16 cellular contexts compared by ENCODE assay signal in genomic region chr2:239154971-239155805, GRCh38.
DNase-seq lines count a peak whose midpoint lies in the region; ATAC-seq and TF ChIP-seq lines count a peak whose summit lies in the region.
"Had no signal": no experiment of that assay in that cellular context is flagged by ENCODE, and none has a peak within 500 bp of the region (broad histone marks: within the 10 kb centered on the region; RNA-seq: fewer than 3 reads in every experiment).

No MANE protein-coding gene starts in this region.

- whole genome bisulfite sequencing in gastroesophageal sphincter (ENCODE audit: low coverage in 1 of 2), 2 donors: 96% methylated on average over 6 of the region's 19 CpGs; no CpG with 5 or more reads in 1 of the 2 donors

- H3K27me3 ChIP-seq in gastroesophageal sphincter (no peaks in the 10 kb centered on the region), uterus (no peaks in the 10 kb centered on the region)
- H3K27me3 ChIP-seq: foreskin keratinocyte had no signal

- DNase-seq in activated naive CD4-positive, alpha-beta T cell treated with anti-CD3 and anti-CD28 coated beads, Interleukin-2, amount 50 U/mL, for 16 hours: peak; percentile 10
- DNase-seq in activated naive CD4-positive, alpha-beta T cell treated with Interleukin-2 at 50 U/mL for 16 hours: no peak
- DNase-seq in nucleus accumbens (lab: John Stamatoyannopoulos, UW): peak in 49 of 56 donors; percentile 28 to 89 (median 77)
- DNase-seq in uterus: peak; percentile 13 to 22
- DNase-seq in RPMI8226: no peak
- DNase-seq in NCI-H1694 (lab: John Stamatoyannopoulos, UW): no peak
- DNase-seq in erythroblast (lab: John Stamatoyannopoulos, UW): no peak
- DNase-seq: activated T-cell treated with anti-CD3 and anti-CD28 coated beads, Interleukin-2, amount 50 U/mL, for 4 hours; foreskin keratinocyte; left cardiac atrium; NCI-H1694 treated with DMSO at 0.1 percent for 48 hours; NCI-H526 treated with DMSO at 0.1 percent for 48 hours; stimulated activated naive CD4-positive, alpha-beta T cell treated with Interleukin-2 at 50 U/mL for 16 hours; T-helper 1 cell had no signal

- H3K27ac ChIP-seq in gastroesophageal sphincter: peak overlapping the region in 3 of 4 donors; percentile 20 to 43 (median 39)
- no peak overlapping the region for H3K27ac ChIP-seq in uterus
- H3K27ac ChIP-seq: foreskin keratinocyte had no signal

- intact Hi-C loops in uterus (cut with DNase I; ENCODE audit: low total_unique reads): no loop called here

- H3K9me3 ChIP-seq in gastroesophageal sphincter (no peaks in the 10 kb centered on the region), uterus (no peaks in the 10 kb centered on the region)

- no peak for ATAC-seq in gastroesophageal sphincter
- ATAC-seq: activated T-cell treated with anti-CD3 and anti-CD28 coated beads, Interleukin-2, amount 50 U/mL, for 4 hours; foreskin keratinocyte; left cardiac atrium; naive thymus-derived CD4-positive, alpha-beta T cell had no signal

- TF ChIP-seq CTCF in gastroesophageal sphincter (IDR thresholded peaks at IDR 0.05) (no peak), uterus (IDR thresholded peaks at IDR 0.05) (no peak)

- H3K4me3 ChIP-seq in gastroesophageal sphincter (no peak overlapping the region), uterus (no peak overlapping the region)

- H3K36me3 ChIP-seq in gastroesophageal sphincter (peaks cover 0 to 73% of the 10 kb centered on the region in 2 donors), uterus (no peaks in the 10 kb centered on the region)

- TF ChIP-seq EP300 in gastroesophageal sphincter (IDR thresholded peaks at IDR 0.05): no peak

- H3K4me1 ChIP-seq in gastroesophageal sphincter (peaks cover 0 to 42% (median 4%) of the 10 kb centered on the region in 3 donors), uterus (peaks cover 5 to 6% of the 10 kb centered on the region in 2 donors)

- TF ChIP-seq POLR2A in gastroesophageal sphincter (IDR thresholded peaks at IDR 0.05) (no peak), uterus (IDR thresholded peaks at IDR 0.05) (no peak), erythroblast (IDR thresholded peaks at IDR 0.05; ENCODE audit: low read length) (no peak)

Comparison
In these comparisons a context has a peak if more than half of its experiments do, and no peak if none do; other contexts are left out.
1. DNase-seq: peak in activated naive CD4-positive, alpha-beta T cell treated with anti-CD3 and anti-CD28 coated beads, Interleukin-2, amount 50 U/mL, for 16 hours (single experiment), nucleus accumbens (49 of 56) and uterus (2 of 2); none in activated naive CD4-positive, alpha-beta T cell treated with Interleukin-2 at 50 U/mL for 16 hours (single experiment), RPMI8226 (single experiment), NCI-H1694 (single experiment) and erythroblast (0 of 2).
2. H3K27ac ChIP-seq: peak in gastroesophageal sphincter (3 of 4); none in uterus (0 of 2).